Comparison of ENCODE assay signal across 8 cellular contexts in genomic region chr13:28819046-28819747, GRCh38. TPM values are rescaled to one million over a fixed set of nuclear protein-coding genes. Genes with fewer than 3 reads are reported as not detected.
DNase-seq lines count a peak whose midpoint lies in the region; ATAC-seq and TF ChIP-seq lines count a peak whose summit lies in the region.

No MANE protein-coding gene starts in this region.

- peaks cover 0 to 5% (median 0%) of the 10 kb centered on the region in 4 donors for H3K9me3 ChIP-seq in sigmoid colon

- CTCF ChIA-PET in GM10248 (lab: Yijun Ruan, JAX), result interaction anchor here (0.7 to 2.1 kb wide), 10 partner anchors 12 to 654 kb away, joined by 3 to 7 read pairs (median 3); no protein-coding TSS in a partner anchor

- TF ChIP-seq EP300 in sigmoid colon (IDR thresholded peaks at IDR 0.05), result no peak

- H3K36me3 ChIP-seq in sigmoid colon, result no peaks in the 10 kb centered on the region

- DNase-seq in GM10248 (ENCODE audit: extremely low spot score) (peak; percentile 21), NCI-H345 (lab: John Stamatoyannopoulos, UW) (peak; percentile 18), fibroblast of peridontal ligament (ENCODE audit: extremely low read depth) (peak; percentile 31), sigmoid colon (no peak), NCI-H1417 treated with DMSO at 0.1 percent for 48 hours (lab: John Stamatoyannopoulos, UW) (no peak), NCI-H2107 treated with DMSO at 0.1 percent for 48 hours (lab: John Stamatoyannopoulos, UW; ENCODE audit: unreplicated experiment) (no peak), SHP77 treated with DMSO at 0.1 percent for 48 hours (lab: John Stamatoyannopoulos, UW) (no peak)

- POLR2A ChIA-PET in GM10248 (lab: Yijun Ruan, JAX), result no interaction called here

- TF ChIP-seq CTCF in GM10248 (IDR thresholded peaks at IDR 0.05; ENCODE audit: control extremely low read depth, extremely low read depth, low read depth, missing control alignments), result no peak
- peak in 1 of 4 experiments; percentile 10 for TF ChIP-seq CTCF in sigmoid colon (IDR thresholded peaks at IDR 0.05)

- no peak overlapping the region for H3K27ac ChIP-seq in sigmoid colon

- 5% methylated on average over 29 of the region's 29 CpGs for WGBS in sigmoid colon, 2 donors

- peaks cover 0 to 18% (median 16%) of the 10 kb centered on the region in 4 donors for H3K4me1 ChIP-seq in sigmoid colon

- no peak for ATAC-seq in HG02852 (IDR thresholded peaks at IDR 0.05; ENCODE audit: unreplicated experiment)

- intact Hi-C loops in sigmoid colon (cut with DNase I), result no loop called here

- peaks cover 11 to 33% (median 31%) of the 10 kb centered on the region in 3 donors for H3K27me3 ChIP-seq in sigmoid colon

- H3K4me3 ChIP-seq in sigmoid colon, result peak overlapping the region in 3 of 4 donors; percentile 35 to 57 (median 51)

- no peak for TF ChIP-seq POLR2A in sigmoid colon (IDR thresholded peaks at IDR 0.05)

RNA-seq across cellular contexts. Expression of gene MTUS2, which starts 0.9 kb away (rescaled TPM):
- total RNA-seq in sigmoid colon, result 1 to 10 TPM in 2 of 4 donors, under 1 TPM in 2; 0.71 to 2.2 (median 1.3) TPM
- under 1 TPM in 2 of 3 donors, not detected in 1; 0.23 to 0.34 TPM for polyA plus RNA-seq in sigmoid colon

Comparison
In these comparisons a context has a peak if more than half of its experiments do, and no peak if none do; other contexts are left out.
1. DNase-seq: peak in GM10248 (single experiment), NCI-H345 (single experiment) and fibroblast of peridontal ligament (single experiment); none in sigmoid colon (single experiment), NCI-H1417 treated with DMSO at 0.1 percent for 48 hours (single experiment), NCI-H2107 treated with DMSO at 0.1 percent for 48 hours (single experiment) and SHP77 treated with DMSO at 0.1 percent for 48 hours (single experiment).